Comparison of ENCODE assay signal across 9 cellular contexts in genomic region chr3:71360694-71361093, GRCh38.
DNase-seq lines count a peak whose midpoint lies in the region; ATAC-seq and TF ChIP-seq lines count a peak whose summit lies in the region.
"Had no signal": no experiment of that assay in that cellular context is flagged by ENCODE, and none has a peak within 500 bp of the region (broad histone marks: within the 10 kb centered on the region; RNA-seq: fewer than 3 reads in every experiment).

No MANE protein-coding gene starts in this region.

- no peak for TF ChIP-seq CTCF in stomach (IDR thresholded peaks at IDR 0.05)

- peak; percentile 13 for DNase-seq in central memory CD4-positive, alpha-beta T cell
- DNase-seq in NCI-H774 (lab: John Stamatoyannopoulos, UW) = no peak
- no peak for DNase-seq in OCI-M1 (lab: John Stamatoyannopoulos, UW)
- DNase-seq in stomach = no peak
- DNase-seq in ecto neural progenitor cell (ENCODE audit: low spot score) = no peak
- DNase-seq: upper lobe of left lung had no signal

- intact Hi-C loops in stomach (cut with DNase I; ENCODE audit: low total_unique reads) = no loop called here

- no peaks in the 10 kb centered on the region for H3K27me3 ChIP-seq in stomach
- H3K27me3 ChIP-seq: upper lobe of left lung had no signal

- WGBS in stomach, 5 donors = 78 to 93% (median 89%) methylated on average over 4 of the region's 4 CpGs

- no peak for TF ChIP-seq POLR2A in stomach (IDR thresholded peaks at IDR 0.05)

- TF ChIP-seq EP300 in stomach (IDR thresholded peaks at IDR 0.05) = no peak

- H3K4me3 ChIP-seq in stomach = no peak overlapping the region
- H3K4me3 ChIP-seq: upper lobe of left lung had no signal

- ATAC-seq in GM18519 (IDR thresholded peaks at IDR 0.05; ENCODE audit: low FRiP score, unreplicated experiment) (peak; percentile 95), GM21515 (IDR thresholded peaks at IDR 0.05; ENCODE audit: unreplicated experiment) (peak; percentile 86), HG03432 (IDR thresholded peaks at IDR 0.05; ENCODE audit: unreplicated experiment) (peak; percentile 88)

- peaks cover 0 to 5% (median 2%) of the 10 kb centered on the region in 4 donors for H3K4me1 ChIP-seq in stomach
- H3K4me1 ChIP-seq: upper lobe of left lung had no signal

- H3K27ac ChIP-seq in stomach = no peak overlapping the region
- H3K27ac ChIP-seq: upper lobe of left lung had no signal

- H3K9me3 ChIP-seq in stomach = no peaks in the 10 kb centered on the region
- H3K9me3 ChIP-seq: upper lobe of left lung had no signal

- peaks cover 0 to 7% (median 3%) of the 10 kb centered on the region in 4 donors for H3K36me3 ChIP-seq in stomach
